ENCODE assay signal across 10 cellular contexts in the genomic region with DNA sequence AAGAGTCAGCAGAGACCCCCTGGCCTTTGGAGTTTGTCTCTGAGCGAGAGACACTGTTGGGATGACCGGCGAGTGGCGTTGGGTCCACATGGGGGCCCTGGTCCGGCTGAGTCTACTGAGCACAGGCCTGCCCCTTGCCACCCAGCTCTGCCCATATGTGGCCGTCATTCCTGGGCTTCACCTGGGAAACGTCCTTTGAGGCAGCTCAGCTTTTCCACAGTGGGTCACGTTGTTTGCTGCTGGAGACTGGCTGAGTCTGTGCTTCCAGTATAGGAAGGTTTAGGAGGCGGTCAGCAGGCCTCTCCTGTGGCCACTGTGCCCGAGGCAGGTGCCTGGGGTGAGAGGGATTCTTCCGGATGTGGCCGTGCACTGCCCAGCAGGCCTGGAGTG. TPM values are rescaled to one million over a fixed set of nuclear protein-coding genes. Genes with fewer than 3 reads are reported as not detected.
DNase-seq lines count a peak whose midpoint lies in the region; ATAC-seq and TF ChIP-seq lines count a peak whose summit lies in the region.
"Had no signal": no experiment of that assay in that cellular context is flagged by ENCODE, and none has a peak within 500 bp of the region (broad histone marks: within the 10 kb centered on the region; RNA-seq: fewer than 3 reads in every experiment).

No MANE protein-coding gene starts in this region.

- H3K36me3 ChIP-seq in SJSA1: peaks cover 2% of the 10 kb centered on the region; the same call in 1 of the 2 replicates
- no peaks in the 10 kb centered on the region for H3K36me3 ChIP-seq in esophagus squamous epithelium
- H3K36me3 ChIP-seq in aorta (ENCODE audit: control insufficient read depth in 1 of 2, insufficient read depth in 2 of 2, low read length in 1 of 2): no peaks in the 10 kb centered on the region

- no peak for ATAC-seq in stimulated activated naive CD8-positive, alpha-beta T cell treated with anti-CD3 and anti-CD28 coated beads, Interleukin-15, amount 100 ng/mL, for 72 hours
- ATAC-seq in sciatic nerve (no peak), aorta (ENCODE audit: low FRiP score) (no peak)

- H3K4me1 ChIP-seq in SJSA1 (replicated peaks) (peaks cover 25% of the 10 kb centered on the region), esophagus squamous epithelium (peaks cover 52 to 70% (median 54%) of the 10 kb centered on the region in 3 donors), aorta (ENCODE audit: control insufficient read depth in 1 of 2, insufficient read depth in 2 of 2, low read length in 2 of 2) (no peaks in the 10 kb centered on the region)

- TF ChIP-seq POLR2A in esophagus squamous epithelium (IDR thresholded peaks at IDR 0.05): no peak

- 71 to 73% methylated on average over 4 to 5 of the region's 12 CpGs for WGBS in esophagus squamous epithelium, 2 donors
- 82% methylated on average over 12 of the region's 12 CpGs for WGBS in aorta, 2 donors

- peaks cover 39% of the 10 kb centered on the region for H3K4me1 Mint-ChIP-seq in T-helper 1 cell treated with Interleukin-12 subunit alpha and Interleukin-12 subunit beta and Interleukin-4 antibody, amounts not matched to agents 30 μg/mL and 1 μg/mL, for 36 hours (ENCODE audit: low read depth)
- peaks cover 70% of the 10 kb centered on the region for H3K4me1 Mint-ChIP-seq in stimulated activated naive CD8-positive, alpha-beta T cell treated with anti-CD3 and anti-CD28 coated beads, Interleukin-15, amount 100 ng/mL, for 72 hours

- H3K27me3 Mint-ChIP-seq in T-helper 1 cell treated with Interleukin-12 subunit alpha and Interleukin-12 subunit beta and Interleukin-4 antibody, amounts not matched to agents 30 μg/mL and 1 μg/mL, for 36 hours (ENCODE audit: low read depth): no peaks in the 10 kb centered on the region
- H3K27me3 Mint-ChIP-seq in stimulated activated naive CD8-positive, alpha-beta T cell treated with anti-CD3 and anti-CD28 coated beads, Interleukin-15, amount 100 ng/mL, for 72 hours: no peaks in the 10 kb centered on the region

- DNase-seq in T-helper 1 cell (no peak), SJSA1 (ENCODE audit: low read depth in 1 of 2, low spot score in 2 of 2) (no peak), esophagus squamous epithelium (lab: John Stamatoyannopoulos, UW) (no peak), sciatic nerve (ENCODE audit: low spot score) (no peak), aorta (no peak), GM19238 (ENCODE audit: insufficient read length, low spot score) (no peak)
- no peak for DNase-seq in stimulated activated naive CD8-positive, alpha-beta T cell treated with anti-CD3 and anti-CD28 coated beads, Interleukin-15, amount 100 ng/mL, for 72 hours
- DNase-seq: NCI-H1694 treated with DMSO at 0.1 percent for 48 hours had no signal

- H3K4me3 Mint-ChIP-seq in T-helper 1 cell treated with Interleukin-12 subunit alpha and Interleukin-12 subunit beta and Interleukin-4 antibody, amounts not matched to agents 30 μg/mL and 1 μg/mL, for 36 hours: peak overlapping the region; percentile 71
- H3K4me3 Mint-ChIP-seq in stimulated activated naive CD8-positive, alpha-beta T cell treated with anti-CD3 and anti-CD28 coated beads, Interleukin-15, amount 100 ng/mL, for 72 hours: peak overlapping the region; percentile 54 to 76

- intact Hi-C loops in esophagus squamous epithelium (cut with DNase I) (no loop called here), sciatic nerve (cut with DNase I) (no loop called here), aorta (cut with DNase I) (no loop called here)

- peaks cover 14% of the 10 kb centered on the region for H3K36me3 Mint-ChIP-seq in T-helper 1 cell treated with Interleukin-12 subunit alpha and Interleukin-12 subunit beta and Interleukin-4 antibody, amounts not matched to agents 30 μg/mL and 1 μg/mL, for 36 hours (ENCODE audit: low read depth)

- H3K27ac Mint-ChIP-seq in T-helper 1 cell treated with Interleukin-12 subunit alpha and Interleukin-12 subunit beta and Interleukin-4 antibody, amounts not matched to agents 30 μg/mL and 1 μg/mL, for 36 hours: peak overlapping the region; percentile 97
- no peak overlapping the region for H3K27ac Mint-ChIP-seq in stimulated activated naive CD8-positive, alpha-beta T cell treated with anti-CD3 and anti-CD28 coated beads, Interleukin-15, amount 100 ng/mL, for 72 hours

- H3K27me3 ChIP-seq in SJSA1 (replicated peaks) (no peaks in the 10 kb centered on the region; the same call in 1 of the 2 replicates), esophagus squamous epithelium (no peaks in the 10 kb centered on the region), aorta (ENCODE audit: control insufficient read depth in 1 of 2, insufficient read depth in 2 of 2, low read length in 1 of 2) (no peaks in the 10 kb centered on the region)

- no peak for TF ChIP-seq CTCF in esophagus squamous epithelium (IDR thresholded peaks at IDR 0.05)

- H3K9me3 ChIP-seq in SJSA1 (replicated peaks) (peaks cover 3% of the 10 kb centered on the region; the same call in 1 of the 2 replicates), esophagus squamous epithelium (no peaks in the 10 kb centered on the region), aorta (ENCODE audit: control insufficient read depth, low read length) (no peaks in the 10 kb centered on the region)

- H3K9me3 Mint-ChIP-seq in T-helper 1 cell treated with Interleukin-12 subunit alpha and Interleukin-12 subunit beta and Interleukin-4 antibody, amounts not matched to agents 30 μg/mL and 1 μg/mL, for 36 hours: no peaks in the 10 kb centered on the region
- H3K9me3 Mint-ChIP-seq in stimulated activated naive CD8-positive, alpha-beta T cell treated with anti-CD3 and anti-CD28 coated beads, Interleukin-15, amount 100 ng/mL, for 72 hours: no peaks in the 10 kb centered on the region

- H3K4me3 ChIP-seq in SJSA1 (no peak overlapping the region), esophagus squamous epithelium (no peak overlapping the region), aorta (ENCODE audit: low read length in 2 of 2) (no peak overlapping the region)

- H3K27ac ChIP-seq in SJSA1 (peak overlapping the region; percentile 65), esophagus squamous epithelium (peak overlapping the region; percentile 87 to 91 (median 88)), aorta (ENCODE audit: low read depth in 1 of 2, low read length in 2 of 2) (no peak overlapping the region)
- H3K27ac ChIP-seq: 22Rv1 had no signal

RNA-seq across cellular contexts. Expression of gene ADAM8, which starts 17.1 kb away (rescaled TPM):
- total RNA-seq in SJSA1 (2014; rRNA removed; shearing (Covaris generic)): 0.03 TPM in 1 of 2 replicates, not detected in the other
- total RNA-seq in esophagus squamous epithelium (1 to 10 TPM; 3.3 to 5.7 (median 4.3) TPM), sciatic nerve (20.7 TPM), aorta (10 to 100 TPM; 11.2 to 17.0 TPM)
- polyA plus RNA-seq in aorta: 1 to 10 TPM; 1.0 to 1.3 TPM

RNA-seq across cellular contexts. Expression of gene VENTX, which starts 21.9 kb away (rescaled TPM):
- not detected in 2 replicates for total RNA-seq in SJSA1 (2014; rRNA removed; shearing (Covaris generic))
- total RNA-seq in esophagus squamous epithelium (under 1 TPM in 3 of 4 donors, not detected in 1; 0.13 to 0.95 (median 0.82) TPM), sciatic nerve (3.0 TPM), aorta (1 to 10 TPM; 4.0 to 7.4 TPM)
- polyA plus RNA-seq in aorta: 1 to 10 TPM; 1.0 to 1.3 TPM

RNA-seq across cellular contexts. Expression of gene UTF1, which starts 29.6 kb away (rescaled TPM):
- total RNA-seq in SJSA1 (2014; rRNA removed; shearing (Covaris generic)): not detected in 2 replicates
- total RNA-seq in esophagus squamous epithelium: not detected
- not detected for total RNA-seq in sciatic nerve
- not detected for total RNA-seq in aorta
- not detected for polyA plus RNA-seq in aorta

RNA-seq across cellular contexts. Expression of gene TUBGCP2, which starts 49.1 kb away (rescaled TPM):
- 49.7 and 74.3 TPM in 2 replicates for total RNA-seq in SJSA1 (2014; rRNA removed; shearing (Covaris generic))
- total RNA-seq in esophagus squamous epithelium (10 to 100 TPM; 28.4 to 44.4 (median 38.9) TPM), sciatic nerve (55.9 TPM), aorta (10 to 100 TPM; 40.0 to 49.1 TPM)
- 100 to 1,000 TPM in 1 of 2 donors, 10 to 100 TPM in 1; 11.3 to 194 TPM for polyA plus RNA-seq in aorta

RNA-seq across cellular contexts. Expression of gene ZNF511, which starts 49.1 kb away (rescaled TPM):
- 22.7 and 37.9 TPM in 2 replicates for total RNA-seq in SJSA1 (2014; rRNA removed; shearing (Covaris generic))
- total RNA-seq in esophagus squamous epithelium (10 to 100 TPM; 16.1 to 26.7 (median 17.7) TPM), sciatic nerve (27.8 TPM), aorta (10 to 100 TPM; 18.2 to 28.5 TPM)
- polyA plus RNA-seq in aorta: 10 to 100 TPM; 35.6 to 39.6 TPM

Comparison
In these comparisons a context has a peak if more than half of its experiments do, and no peak if none do; other contexts are left out.
1. H3K27ac ChIP-seq: peak in SJSA1 (single experiment) and esophagus squamous epithelium (4 of 4); none in aorta (0 of 2).